17 cellular contexts compared by ENCODE assay signal in genomic region chr3:43425829-43426228, GRCh38.
A peak's percentile ranks its signal among the peaks of the same experiment; 100 is the strongest.
DNase-seq lines count a peak whose midpoint lies in the region; ATAC-seq and TF ChIP-seq lines count a peak whose summit lies in the region.
"Had no signal": no experiment of that assay in that cellular context is flagged by ENCODE, and none has a peak within 500 bp of the region (broad histone marks: within the 10 kb centered on the region; RNA-seq: fewer than 3 reads in every experiment).

No MANE protein-coding gene starts in this region.

- TF ChIP-seq EP300 in sigmoid colon (IDR thresholded peaks at IDR 0.05), result no peak

- TF ChIP-seq POLR2A in sigmoid colon (IDR thresholded peaks at IDR 0.05), result no peak

- H3K4me1 ChIP-seq in sigmoid colon, result peaks cover 0 to 34% (median 27%) of the 10 kb centered on the region in 4 donors
- H3K4me1 ChIP-seq: Caco-2 had no signal

- no peaks in the 10 kb centered on the region for H3K9me3 ChIP-seq in sigmoid colon
- H3K9me3 ChIP-seq: Caco-2 had no signal

- ATAC-seq in Right ventricle myocardium superior (ENCODE audit: poor library complexity) (peak; percentile 9), left ventricle myocardium superior (peak; percentile 13), HG03342 (IDR thresholded peaks at IDR 0.05; ENCODE audit: unreplicated experiment) (no peak)
- ATAC-seq: K562 had no signal

- peak overlapping the region in 3 of 4 donors; percentile 57 to 78 (median 69) for H3K27ac ChIP-seq in sigmoid colon

- no peak overlapping the region for H3K4me3 ChIP-seq in sigmoid colon
- H3K4me3 ChIP-seq: K562 had no signal

- H3K27me3 ChIP-seq in sigmoid colon, result no peaks in the 10 kb centered on the region

- H3K36me3 ChIP-seq in sigmoid colon, result no peaks in the 10 kb centered on the region

- intact Hi-C loops in Right ventricle myocardium superior (cut with DNase I), result no loop called here
- intact Hi-C loops in cardiac septum (cut with DNase I), result loop anchor here (5.0 kb wide), 1 partner anchor 99 kb away; no protein-coding TSS in a partner anchor
- intact Hi-C loops in left ventricle myocardium superior (cut with micrococcal nuclease), result no loop called here
- intact Hi-C loops in sigmoid colon (cut with DNase I), result no loop called here

- TF ChIP-seq CTCF in sigmoid colon (IDR thresholded peaks at IDR 0.05), result no peak

- WGBS in sigmoid colon, 2 donors, result 95 to 97% methylated on average over 4 of the region's 4 CpGs

- DNase-seq in Right ventricle myocardium superior (no peak), cardiac septum (ENCODE audit: low spot score) (no peak), left ventricle myocardium superior (no peak), sigmoid colon (no peak), NAMALWA (ENCODE audit: low spot score) (no peak), NCI-H187 (lab: John Stamatoyannopoulos, UW) (no peak)
- DNase-seq in stimulated activated CD4-positive, alpha-beta T cell treated with anti-CD3 and anti-CD28 coated beads, Interleukin-2, amount 100 ng/mL, for 48 hours, result no peak
- DNase-seq: Caco-2; CD4-positive, alpha-beta T cell; NCI-H1105 treated with DMSO at 0.1 percent for 48 hours; NCI-H1694; NCI-H524; NCI-H82; OCI-M1; SHP77 treated with DMSO at 0.1 percent for 48 hours had no signal
